ENCODE assay signal across 19 cellular contexts in the genomic region with DNA sequence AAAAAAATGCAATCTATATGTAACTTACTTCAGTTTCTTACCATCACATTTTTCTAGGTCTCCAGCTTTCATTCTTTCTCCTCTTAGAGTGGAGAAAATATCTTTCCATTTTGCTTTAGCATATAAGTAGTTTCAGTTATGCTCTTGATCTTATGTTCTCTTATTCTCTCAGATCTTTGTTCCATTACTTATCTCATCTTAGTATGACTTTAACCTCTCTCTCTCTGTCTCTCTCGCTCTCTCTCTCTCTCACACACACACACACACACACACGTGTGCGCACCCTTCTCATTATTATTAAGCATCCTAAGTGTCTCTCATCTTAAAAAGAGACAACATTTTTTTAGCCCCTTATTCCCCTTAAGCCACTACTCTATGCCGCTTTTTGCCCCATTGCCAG.
DNase-seq lines count a peak whose midpoint lies in the region; ATAC-seq and TF ChIP-seq lines count a peak whose summit lies in the region.
"Had no signal": no experiment of that assay in that cellular context is flagged by ENCODE, and none has a peak within 500 bp of the region (broad histone marks: within the 10 kb centered on the region; RNA-seq: fewer than 3 reads in every experiment).

No MANE protein-coding gene starts in this region.

- no peak for TF ChIP-seq CTCF in neural progenitor cell (IDR thresholded peaks at IDR 0.05)

- no peak for DNase-seq in activated CD4-positive, alpha-beta T cell treated with anti-CD3 and anti-CD28 coated beads, Interleukin-2, amount 10 ng/mL, durations not matched to agents 24 days and 14 days
- DNase-seq in activated CD4-positive, alpha-beta T cell treated with anti-CD3 and anti-CD28 coated beads, Interleukin-2, amount 50 U/mL, for 4 hours: no peak
- no peak for DNase-seq in activated naive CD4-positive, alpha-beta T cell (lab: John Stamatoyannopoulos, UW)
- no peak for DNase-seq in activated T-helper 1 cell treated with anti-CD3 and anti-CD28 coated beads, Interleukin-12 subunit alpha, Interleukin-12 subunit beta, Interleukin-2, Interleukin-4 antibody, amounts not matched to agents 30 ng/mL and 10 ng/mL and 1 ng/mL, durations not matched to agents 14 hours and 24 hours and 36 hours (ENCODE audit: low spot score)
- DNase-seq in neural progenitor cell (ENCODE audit: low spot score): no peak
- no peak for DNase-seq in activated CD8-positive, alpha-beta T cell treated with anti-CD3 and anti-CD28 coated beads, Interleukin-2, amount 10 ng/mL, durations not matched to agents 7 days and 5 days
- DNase-seq: Karpas-422, NCI-H1092, NCI-H1417 treated with DMSO at 0.1 percent for 48 hours, NCI-H1694 treated with DMSO at 0.1 percent for 48 hours, NCI-H2081, NCI-H226, NCI-H510A, NCI-H69, SHP77 had no signal

- H3K79me2 ChIP-seq in neural progenitor cell (ENCODE audit: low read depth): no peaks in the 10 kb centered on the region

- peaks cover 25% of the 10 kb centered on the region for H3K36me3 Mint-ChIP-seq in activated CD4-positive, alpha-beta T cell treated with anti-CD3 and anti-CD28 coated beads, Interleukin-2, amount 10 ng/mL, durations not matched to agents 24 days and 14 days (ENCODE audit: low read depth)
- peaks cover 28% of the 10 kb centered on the region for H3K36me3 Mint-ChIP-seq in activated naive CD4-positive, alpha-beta T cell treated with anti-CD3 and anti-CD28 coated beads, Interleukin-2, amount 50 U/mL, for 24 hours
- H3K36me3 Mint-ChIP-seq in activated T-helper 1 cell treated with anti-CD3 and anti-CD28 coated beads, Interleukin-12 subunit alpha, Interleukin-12 subunit beta, Interleukin-2, Interleukin-4 antibody, amounts not matched to agents 30 ng/mL and 10 ng/mL and 1 ng/mL, durations not matched to agents 14 hours and 24 hours and 36 hours (ENCODE audit: low read depth): peaks cover 30% of the 10 kb centered on the region
- H3K36me3 Mint-ChIP-seq in neural progenitor cell: no peaks in the 10 kb centered on the region
- H3K36me3 Mint-ChIP-seq in activated CD8-positive, alpha-beta T cell treated with anti-CD3 and anti-CD28 coated beads, Interleukin-2, amount 10 ng/mL, durations not matched to agents 7 days and 5 days (ENCODE audit: low read depth): no peaks in the 10 kb centered on the region

- no peaks in the 10 kb centered on the region for H3K4me1 ChIP-seq in neural progenitor cell

- CTCF ChIA-PET in activated CD8-positive, alpha-beta T cell treated with anti-CD3 and anti-CD28 coated beads, Interleukin-2, amount 10 ng/mL, durations not matched to agents 7 days and 5 days (lab: Charles Lee): no interaction called here

- no peaks in the 10 kb centered on the region for H3K27me3 ChIP-seq in neural progenitor cell

- no peak overlapping the region for H3K4me3 Mint-ChIP-seq in activated CD4-positive, alpha-beta T cell treated with anti-CD3 and anti-CD28 coated beads, Interleukin-2, amount 10 ng/mL, durations not matched to agents 24 days and 14 days
- H3K4me3 Mint-ChIP-seq in activated naive CD4-positive, alpha-beta T cell treated with anti-CD3 and anti-CD28 coated beads, Interleukin-2, amount 50 U/mL, for 24 hours: no peak overlapping the region
- H3K4me3 Mint-ChIP-seq in activated T-helper 1 cell treated with anti-CD3 and anti-CD28 coated beads, Interleukin-12 subunit alpha, Interleukin-12 subunit beta, Interleukin-2, Interleukin-4 antibody, amounts not matched to agents 30 ng/mL and 10 ng/mL and 1 ng/mL, durations not matched to agents 14 hours and 24 hours and 36 hours: no peak overlapping the region
- H3K4me3 Mint-ChIP-seq in neural progenitor cell: no peak overlapping the region
- no peak overlapping the region for H3K4me3 Mint-ChIP-seq in activated CD8-positive, alpha-beta T cell treated with anti-CD3 and anti-CD28 coated beads, Interleukin-2, amount 10 ng/mL, durations not matched to agents 7 days and 5 days

- peaks cover 9% of the 10 kb centered on the region for H3K9me3 Mint-ChIP-seq in activated CD4-positive, alpha-beta T cell treated with anti-CD3 and anti-CD28 coated beads, Interleukin-2, amount 10 ng/mL, durations not matched to agents 24 days and 14 days
- peaks cover 7% of the 10 kb centered on the region for H3K9me3 Mint-ChIP-seq in activated naive CD4-positive, alpha-beta T cell treated with anti-CD3 and anti-CD28 coated beads, Interleukin-2, amount 50 U/mL, for 24 hours
- peaks cover 4% of the 10 kb centered on the region for H3K9me3 Mint-ChIP-seq in activated T-helper 1 cell treated with anti-CD3 and anti-CD28 coated beads, Interleukin-12 subunit alpha, Interleukin-12 subunit beta, Interleukin-2, Interleukin-4 antibody, amounts not matched to agents 30 ng/mL and 10 ng/mL and 1 ng/mL, durations not matched to agents 14 hours and 24 hours and 36 hours
- peaks cover 2% of the 10 kb centered on the region for H3K9me3 Mint-ChIP-seq in neural progenitor cell
- no peaks in the 10 kb centered on the region for H3K9me3 Mint-ChIP-seq in activated CD8-positive, alpha-beta T cell treated with anti-CD3 and anti-CD28 coated beads, Interleukin-2, amount 10 ng/mL, durations not matched to agents 7 days and 5 days (ENCODE audit: insufficient read depth)

- peaks cover 10% of the 10 kb centered on the region for H3K4me1 Mint-ChIP-seq in activated CD4-positive, alpha-beta T cell treated with anti-CD3 and anti-CD28 coated beads, Interleukin-2, amount 10 ng/mL, durations not matched to agents 24 days and 14 days
- peaks cover 7% of the 10 kb centered on the region for H3K4me1 Mint-ChIP-seq in activated naive CD4-positive, alpha-beta T cell treated with anti-CD3 and anti-CD28 coated beads, Interleukin-2, amount 50 U/mL, for 24 hours
- H3K4me1 Mint-ChIP-seq in activated T-helper 1 cell treated with anti-CD3 and anti-CD28 coated beads, Interleukin-12 subunit alpha, Interleukin-12 subunit beta, Interleukin-2, Interleukin-4 antibody, amounts not matched to agents 30 ng/mL and 10 ng/mL and 1 ng/mL, durations not matched to agents 14 hours and 24 hours and 36 hours (ENCODE audit: low read depth): peaks cover 16% of the 10 kb centered on the region
- no peaks in the 10 kb centered on the region for H3K4me1 Mint-ChIP-seq in neural progenitor cell
- H3K4me1 Mint-ChIP-seq in activated CD8-positive, alpha-beta T cell treated with anti-CD3 and anti-CD28 coated beads, Interleukin-2, amount 10 ng/mL, durations not matched to agents 7 days and 5 days (ENCODE audit: low read depth): no peaks in the 10 kb centered on the region

- H3K27ac ChIP-seq in neural progenitor cell: no peak overlapping the region
- H3K27ac ChIP-seq: RWPE1 had no signal

- no peaks in the 10 kb centered on the region for H3K27me3 Mint-ChIP-seq in activated CD4-positive, alpha-beta T cell treated with anti-CD3 and anti-CD28 coated beads, Interleukin-2, amount 10 ng/mL, durations not matched to agents 24 days and 14 days
- H3K27me3 Mint-ChIP-seq in activated naive CD4-positive, alpha-beta T cell treated with anti-CD3 and anti-CD28 coated beads, Interleukin-2, amount 50 U/mL, for 24 hours: no peaks in the 10 kb centered on the region
- H3K27me3 Mint-ChIP-seq in activated T-helper 1 cell treated with anti-CD3 and anti-CD28 coated beads, Interleukin-12 subunit alpha, Interleukin-12 subunit beta, Interleukin-2, Interleukin-4 antibody, amounts not matched to agents 30 ng/mL and 10 ng/mL and 1 ng/mL, durations not matched to agents 14 hours and 24 hours and 36 hours (ENCODE audit: insufficient read depth): no peaks in the 10 kb centered on the region
- no peaks in the 10 kb centered on the region for H3K27me3 Mint-ChIP-seq in neural progenitor cell (ENCODE audit: insufficient read depth, low read depth)
- no peaks in the 10 kb centered on the region for H3K27me3 Mint-ChIP-seq in activated CD8-positive, alpha-beta T cell treated with anti-CD3 and anti-CD28 coated beads, Interleukin-2, amount 10 ng/mL, durations not matched to agents 7 days and 5 days (ENCODE audit: low read depth)

- no peak overlapping the region for H3K4me3 ChIP-seq in neural progenitor cell

- no peak overlapping the region for H3K9ac ChIP-seq in neural progenitor cell

- peak overlapping the region; percentile 74 for H3K27ac Mint-ChIP-seq in activated CD4-positive, alpha-beta T cell treated with anti-CD3 and anti-CD28 coated beads, Interleukin-2, amount 10 ng/mL, durations not matched to agents 24 days and 14 days
- H3K27ac Mint-ChIP-seq in activated naive CD4-positive, alpha-beta T cell treated with anti-CD3 and anti-CD28 coated beads, Interleukin-2, amount 50 U/mL, for 24 hours: peak overlapping the region; percentile 85
- H3K27ac Mint-ChIP-seq in activated T-helper 1 cell treated with anti-CD3 and anti-CD28 coated beads, Interleukin-12 subunit alpha, Interleukin-12 subunit beta, Interleukin-2, Interleukin-4 antibody, amounts not matched to agents 30 ng/mL and 10 ng/mL and 1 ng/mL, durations not matched to agents 14 hours and 24 hours and 36 hours: peak overlapping the region; percentile 86
- no peak overlapping the region for H3K27ac Mint-ChIP-seq in neural progenitor cell
- no peak overlapping the region for H3K27ac Mint-ChIP-seq in activated CD8-positive, alpha-beta T cell treated with anti-CD3 and anti-CD28 coated beads, Interleukin-2, amount 10 ng/mL, durations not matched to agents 7 days and 5 days

- ATAC-seq in activated CD8-positive, alpha-beta T cell treated with anti-CD3 and anti-CD28 coated beads, Interleukin-2, amount 10 ng/mL, durations not matched to agents 7 days and 5 days: no peak
- ATAC-seq: HepG2, Panc1 had no signal

- H3K36me3 ChIP-seq in neural progenitor cell: no peaks in the 10 kb centered on the region

- POLR2A ChIA-PET in activated CD8-positive, alpha-beta T cell treated with anti-CD3 and anti-CD28 coated beads, Interleukin-2, amount 10 ng/mL, durations not matched to agents 7 days and 5 days (lab: Charles Lee): no interaction called here

- no peak overlapping the region for H3K4me2 ChIP-seq in neural progenitor cell

- no peak overlapping the region for H2AFZ ChIP-seq in neural progenitor cell (replicated peaks)

- no peaks in the 10 kb centered on the region for H4K20me1 ChIP-seq in neural progenitor cell (ENCODE audit: low read depth)

- H3F3A ChIP-seq in neural progenitor cell (ENCODE audit: low read depth): no peaks in the 10 kb centered on the region

- H3K9me3 ChIP-seq in neural progenitor cell (ENCODE audit: low read depth): no peaks in the 10 kb centered on the region

- intact Hi-C loops in activated CD4-positive, alpha-beta T cell treated with anti-CD3 and anti-CD28 coated beads, Interleukin-2, amount 10 ng/mL, durations not matched to agents 24 days and 14 days (cut with micrococcal nuclease): loop anchor here (1.0 kb wide), 2 partner anchors 15 to 97 kb away; no protein-coding TSS in a partner anchor
- intact Hi-C loops in activated T-helper 1 cell treated with anti-CD3 and anti-CD28 coated beads, Interleukin-12 subunit alpha, Interleukin-12 subunit beta, Interleukin-2, Interleukin-4 antibody, amounts not matched to agents 30 ng/mL and 10 ng/mL and 1 ng/mL, durations not matched to agents 14 hours and 24 hours and 36 hours (cut with micrococcal nuclease): loop anchor here (1.0 kb wide), 2 partner anchors 15 to 93 kb away; partner anchors contain the start of gene FAAH2

Comparison
In these comparisons a context has a peak if more than half of its experiments do, and no peak if none do; other contexts are left out.
1. H3K27ac Mint-ChIP-seq: peak in activated CD4-positive, alpha-beta T cell treated with anti-CD3 and anti-CD28 coated beads, Interleukin-2, amount 10 ng/mL, durations not matched to agents 24 days and 14 days (single experiment), activated naive CD4-positive, alpha-beta T cell treated with anti-CD3 and anti-CD28 coated beads, Interleukin-2, amount 50 U/mL, for 24 hours (single experiment) and activated T-helper 1 cell treated with anti-CD3 and anti-CD28 coated beads, Interleukin-12 subunit alpha, Interleukin-12 subunit beta, Interleukin-2, Interleukin-4 antibody, amounts not matched to agents 30 ng/mL and 10 ng/mL and 1 ng/mL, durations not matched to agents 14 hours and 24 hours and 36 hours (single experiment); none in neural progenitor cell (single experiment) and activated CD8-positive, alpha-beta T cell treated with anti-CD3 and anti-CD28 coated beads, Interleukin-2, amount 10 ng/mL, durations not matched to agents 7 days and 5 days (single experiment).